In genomic region chr11:3854660-3854976, GRCh38 we compare ENCODE assay signal across 9 cellular contexts. TPM values are rescaled to one million over a fixed set of nuclear protein-coding genes. Genes with fewer than 3 reads are reported as not detected.
DNase-seq lines count a peak whose midpoint lies in the region; ATAC-seq lines count a peak whose summit lies in the region.
"Had no signal": no experiment of that assay in that cellular context is flagged by ENCODE, and none has a peak within 500 bp of the region (broad histone marks: within the 10 kb centered on the region; RNA-seq: fewer than 3 reads in every experiment).

No MANE protein-coding gene starts in this region.

- H4K20me1 ChIP-seq in BLaER1 = peaks cover 39% of the 10 kb centered on the region

- H3K36me3 ChIP-seq in BLaER1 (no peaks in the 10 kb centered on the region), HUES64 (ENCODE audit: insufficient read depth, low read length) (no peaks in the 10 kb centered on the region)

- H3K9ac ChIP-seq in BLaER1 (peak overlapping the region; percentile 80), HUES64 (ENCODE audit: low read depth, low read length) (peak overlapping the region; percentile 28; the same call in 1 of the 2 replicates)

- H3K27me3 ChIP-seq in BLaER1 = peaks cover 8% of the 10 kb centered on the region; the same call in 1 of the 2 replicates
- peaks cover 20% of the 10 kb centered on the region for H3K27me3 ChIP-seq in HUES64 (ENCODE audit: insufficient read depth, low read length)

- peaks cover 9% of the 10 kb centered on the region for H3K36me3 Mint-ChIP-seq in central memory CD8-positive, alpha-beta T cell (ENCODE audit: insufficient read depth)
- no peaks in the 10 kb centered on the region for H3K36me3 Mint-ChIP-seq in natural killer cell treated with Interleukin-12 subunit alpha and Interleukin-12 subunit beta and Interleukin-15 and Interleukin-18, amount 100 ng/mL, for 72 hours

- H3K27me3 Mint-ChIP-seq in central memory CD8-positive, alpha-beta T cell = no peaks in the 10 kb centered on the region
- H3K27me3 Mint-ChIP-seq in natural killer cell treated with Interleukin-12 subunit alpha and Interleukin-12 subunit beta and Interleukin-15 and Interleukin-18, amount 100 ng/mL, for 72 hours = no peaks in the 10 kb centered on the region

- H3K4me3 ChIP-seq in BLaER1 (peak overlapping the region; percentile 89), HUES64 (ENCODE audit: low read length) (peak overlapping the region; percentile 73)

- no peaks in the 10 kb centered on the region for H3K9me3 Mint-ChIP-seq in central memory CD8-positive, alpha-beta T cell
- H3K9me3 Mint-ChIP-seq in natural killer cell treated with Interleukin-12 subunit alpha and Interleukin-12 subunit beta and Interleukin-15 and Interleukin-18, amount 100 ng/mL, for 72 hours = no peaks in the 10 kb centered on the region

- peaks cover 62% of the 10 kb centered on the region for H3K4me1 Mint-ChIP-seq in central memory CD8-positive, alpha-beta T cell
- H3K4me1 Mint-ChIP-seq in natural killer cell treated with Interleukin-12 subunit alpha and Interleukin-12 subunit beta and Interleukin-15 and Interleukin-18, amount 100 ng/mL, for 72 hours (ENCODE audit: low read depth in 2 of 2) = peaks cover 58% of the 10 kb centered on the region in 2 donors

- peak overlapping the region; percentile 85 for H3K27ac ChIP-seq in BLaER1
- no peak overlapping the region for H3K27ac ChIP-seq in HUES64 (ENCODE audit: low read depth, low read length)

- H3K4me1 ChIP-seq in BLaER1 (peaks cover 58% of the 10 kb centered on the region), HUES64 (ENCODE audit: insufficient read depth, low read length) (peaks cover 24% of the 10 kb centered on the region)

- 19% methylated on average over 7 of the region's 7 CpGs for WGBS in HUES64

- ATAC-seq in central memory CD8-positive, alpha-beta T cell (replicated peaks; ENCODE audit: extremely low read depth, poor library complexity, severe bottlenecking) = no peak
- ATAC-seq in natural killer cell treated with Interleukin-12 subunit alpha and Interleukin-12 subunit beta and Interleukin-15 and Interleukin-18, amount 100 ng/mL, for 72 hours = no peak
- ATAC-seq in HG03439 (IDR thresholded peaks at IDR 0.05; ENCODE audit: unreplicated experiment) = no peak

- H3K9me3 ChIP-seq in BLaER1 = no peaks in the 10 kb centered on the region
- no peaks in the 10 kb centered on the region for H3K9me3 ChIP-seq in HUES64 (ENCODE audit: insufficient read depth, low read depth, low read length)

- H3K27ac Mint-ChIP-seq in central memory CD8-positive, alpha-beta T cell (ENCODE audit: low read depth) = peak overlapping the region; percentile 86
- H3K27ac Mint-ChIP-seq in natural killer cell treated with Interleukin-12 subunit alpha and Interleukin-12 subunit beta and Interleukin-15 and Interleukin-18, amount 100 ng/mL, for 72 hours = peak overlapping the region; percentile 94 to 96

- DNase-seq in central memory CD8-positive, alpha-beta T cell (ENCODE audit: low spot score in 2 of 2) = no peak
- no peak for DNase-seq in natural killer cell treated with Interleukin-12 subunit alpha and Interleukin-12 subunit beta and Interleukin-15 and Interleukin-18, amount 100 ng/mL, for 72 hours (ENCODE audit: low spot score)
- DNase-seq in T-helper 9 cell (no peak), NCI-H345 (lab: John Stamatoyannopoulos, UW) (no peak), middle frontal gyrus (ENCODE audit: extremely low spot score, low spot score) (no peak)
- DNase-seq: NCI-H524 treated with DMSO at 0.1 percent for 48 hours had no signal

- H3K4me2 ChIP-seq in BLaER1 = peak overlapping the region; percentile 98

- H3K4me3 Mint-ChIP-seq in central memory CD8-positive, alpha-beta T cell = peak overlapping the region; percentile 98
- H3K4me3 Mint-ChIP-seq in natural killer cell treated with Interleukin-12 subunit alpha and Interleukin-12 subunit beta and Interleukin-15 and Interleukin-18, amount 100 ng/mL, for 72 hours = peak overlapping the region; percentile 80

RNA-seq across cellular contexts. Expression of gene STIM1, which starts 0.8 kb away (rescaled TPM):
- polyA plus RNA-seq in HUES64 (2013, experiment 1 of 2) = 10.5 TPM
- polyA plus RNA-seq in HUES64 (2013, experiment 2 of 2) = 13.1 TPM
- 10 to 100 TPM; 83.9 to 85.9 TPM for total RNA-seq in natural killer cell treated with Interleukin-12 subunit alpha and Interleukin-12 subunit beta and Interleukin-15 and Interleukin-18, amount 100 ng/mL, for 72 hours

RNA-seq across cellular contexts. Expression of gene RHOG, which starts 13.9 kb away (rescaled TPM):
- 33.3 TPM for polyA plus RNA-seq in HUES64 (2013, experiment 1 of 2)
- 31.2 TPM for polyA plus RNA-seq in HUES64 (2013, experiment 2 of 2)
- 100 to 1,000 TPM; 154 to 164 TPM for total RNA-seq in natural killer cell treated with Interleukin-12 subunit alpha and Interleukin-12 subunit beta and Interleukin-15 and Interleukin-18, amount 100 ng/mL, for 72 hours

RNA-seq across cellular contexts. Expression of gene PGAP2, which starts 46.3 kb away (rescaled TPM):
- 39.1 TPM for polyA plus RNA-seq in HUES64 (2013, experiment 1 of 2)
- polyA plus RNA-seq in HUES64 (2013, experiment 2 of 2) = 33.2 TPM
- 10 to 100 TPM; 15.5 to 30.0 TPM for total RNA-seq in natural killer cell treated with Interleukin-12 subunit alpha and Interleukin-12 subunit beta and Interleukin-15 and Interleukin-18, amount 100 ng/mL, for 72 hours

RNA-seq across cellular contexts. Expression of gene NUP98, which starts 57.3 kb away (rescaled TPM):
- 71.1 TPM for polyA plus RNA-seq in HUES64 (2013, experiment 1 of 2)
- 70.4 TPM for polyA plus RNA-seq in HUES64 (2013, experiment 2 of 2)
- 100 to 1,000 TPM; 116 to 176 TPM for total RNA-seq in natural killer cell treated with Interleukin-12 subunit alpha and Interleukin-12 subunit beta and Interleukin-15 and Interleukin-18, amount 100 ng/mL, for 72 hours
